ENCODE assay signal across 15 cellular contexts in the genomic region with DNA sequence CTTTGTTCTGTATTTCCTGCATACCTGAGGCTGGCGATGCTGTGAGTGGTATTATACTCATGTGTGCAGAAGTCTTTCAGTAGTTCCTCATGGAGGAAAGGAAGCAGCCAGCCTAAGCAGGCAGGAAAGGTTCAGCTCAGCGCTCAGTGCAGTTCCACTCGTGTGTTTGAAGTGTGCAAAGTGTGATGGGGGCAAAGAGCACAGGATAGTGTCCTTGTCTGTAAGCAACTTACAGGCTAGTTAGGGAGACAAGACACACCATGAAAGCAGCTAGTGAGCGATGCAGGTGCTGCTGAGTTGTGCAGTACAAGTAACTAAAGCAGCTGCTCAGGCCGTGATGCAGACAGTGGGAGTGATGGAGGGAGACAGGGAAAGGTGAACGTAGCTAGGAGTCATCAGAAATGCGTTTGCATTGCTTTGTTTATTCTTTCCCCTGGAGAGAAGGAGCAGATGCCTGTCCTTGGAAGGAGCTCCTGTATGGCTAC.
DNase-seq lines count a peak whose midpoint lies in the region; ATAC-seq and TF ChIP-seq lines count a peak whose summit lies in the region.
"Had no signal": no experiment of that assay in that cellular context is flagged by ENCODE, and none has a peak within 500 bp of the region (broad histone marks: within the 10 kb centered on the region; RNA-seq: fewer than 3 reads in every experiment).

No MANE protein-coding gene starts in this region.

- no CpG with 5 or more reads among the region's 7 CpGs for WGBS in mesendoderm (ENCODE audit: extremely low coverage, insufficient coverage, low lambda C conversion rate)

- H3K79me2 ChIP-seq in mesendoderm (ENCODE audit: control insufficient read depth, insufficient read depth, low read length) = no peaks in the 10 kb centered on the region

- DNase-seq in G401 (ENCODE audit: low spot score) = peak; percentile 49
- DNase-seq in caudate nucleus (lab: John Stamatoyannopoulos, UW) = peak in 1 of 61 donors; percentile 39
- DNase-seq in mesendoderm = no peak
- no peak for DNase-seq in ascending aorta (ENCODE audit: low spot score in 2 of 2)
- no peak for DNase-seq in chondrocyte (ENCODE audit: low spot score)
- DNase-seq: ACHN, AML-193, COR-L47, DMS153, H7, NCI-H1105 treated with DMSO at 0.1 percent for 48 hours, NCI-H1694 treated with DMSO at 0.1 percent for 48 hours, NCI-H774 had no signal

- no peak overlapping the region for H3K18ac ChIP-seq in mesendoderm (ENCODE audit: low read length)

- intact Hi-C loops in ascending aorta (cut with DNase I) = no loop called here

- no peak overlapping the region for H3K27ac Mint-ChIP-seq in chondrocyte (ENCODE audit: unreplicated experiment)

- no peak overlapping the region for H4K8ac ChIP-seq in mesendoderm (ENCODE audit: low read depth, low read length)

- no peak for TF ChIP-seq CTCF in ascending aorta (IDR thresholded peaks at IDR 0.05)
- TF ChIP-seq CTCF in chondrocyte (IDR thresholded peaks at IDR 0.05) = no peak

- H3K4me2 ChIP-seq in BLaER1 (peak overlapping the region; percentile 18; the same call in 1 of the 2 replicates), mesendoderm (ENCODE audit: low read length) (no peak overlapping the region)

- no peak overlapping the region for H3K56ac ChIP-seq in mesendoderm (ENCODE audit: low read length)

- H2BK15ac ChIP-seq in mesendoderm (replicated peaks; ENCODE audit: low read depth) = no peak overlapping the region

- H3K4me1 ChIP-seq in BLaER1 (peaks cover 84% of the 10 kb centered on the region), mesendoderm (ENCODE audit: control insufficient read depth, low read depth, low read length) (no peaks in the 10 kb centered on the region), ascending aorta (no peaks in the 10 kb centered on the region)

- H3K27me3 ChIP-seq in BLaER1 (no peaks in the 10 kb centered on the region), mesendoderm (ENCODE audit: insufficient read depth, low read length, poor library complexity) (no peaks in the 10 kb centered on the region), ascending aorta (no peaks in the 10 kb centered on the region)

- no peak overlapping the region for H3K23ac ChIP-seq in mesendoderm (ENCODE audit: low read length)

- H2BK5ac ChIP-seq in mesendoderm (ENCODE audit: low read length) = no peak overlapping the region

- H3K27ac ChIP-seq in BLaER1 (no peak overlapping the region), caudate nucleus (ENCODE audit: low read depth, low read length) (peak overlapping the region; percentile 5), mesendoderm (ENCODE audit: low read depth, low read length) (no peak overlapping the region), ascending aorta (no peak overlapping the region)

- H3K36me3 ChIP-seq in BLaER1 (peaks cover 61% of the 10 kb centered on the region), mesendoderm (ENCODE audit: control insufficient read depth, insufficient read depth, low read length) (no peaks in the 10 kb centered on the region), ascending aorta (no peaks in the 10 kb centered on the region)

- H3K9me3 ChIP-seq in BLaER1 = peaks cover 18% of the 10 kb centered on the region
- no peaks in the 10 kb centered on the region for H3K9me3 ChIP-seq in ascending aorta

- in situ Hi-C loops in G401 (cut with HindIII; ENCODE audit: low sequenced_read_pairs) = no loop called here

- peaks cover 99% of the 10 kb centered on the region for H4K20me1 ChIP-seq in BLaER1

- peak overlapping the region; percentile 80 for H2AK5ac ChIP-seq in mesendoderm (ENCODE audit: low read length)

- H3K4ac ChIP-seq in mesendoderm (ENCODE audit: low read depth, low read length) = no peak overlapping the region

- no peak overlapping the region for H3K4me3 Mint-ChIP-seq in chondrocyte (ENCODE audit: unreplicated experiment)

- H3K4me1 Mint-ChIP-seq in chondrocyte (ENCODE audit: low read depth) = peaks cover 58% of the 10 kb centered on the region

- H3K9ac ChIP-seq in BLaER1 (no peak overlapping the region), mesendoderm (ENCODE audit: low read length) (no peak overlapping the region)

- H4K5ac ChIP-seq in mesendoderm (ENCODE audit: low read length) = no peak overlapping the region

- no peaks in the 10 kb centered on the region for H3K27me3 Mint-ChIP-seq in chondrocyte (ENCODE audit: low read depth)

- no peaks in the 10 kb centered on the region for H3K79me1 ChIP-seq in mesendoderm (ENCODE audit: low read length)

- H3K9me3 Mint-ChIP-seq in chondrocyte (ENCODE audit: low read depth) = no peaks in the 10 kb centered on the region

- H2BK120ac ChIP-seq in mesendoderm (ENCODE audit: low read depth, low read length) = no peak overlapping the region

- no peak for ATAC-seq in GM18498 (IDR thresholded peaks at IDR 0.05; ENCODE audit: unreplicated experiment)

- peaks cover 3% of the 10 kb centered on the region for H3K36me3 Mint-ChIP-seq in chondrocyte (ENCODE audit: low read depth)

- H3K4me3 ChIP-seq in BLaER1 (no peak overlapping the region), mesendoderm (ENCODE audit: low read length) (no peak overlapping the region), ascending aorta (no peak overlapping the region)
